Comparison of ENCODE assay signal across 4 cellular contexts in genomic region chr16:10779908-10780307, GRCh38. TPM values are rescaled to one million over a fixed set of nuclear protein-coding genes. Genes with fewer than 3 reads are reported as not detected.
"Had no signal": no experiment of that assay in that cellular context is flagged by ENCODE, and none has a peak within 500 bp of the region (broad histone marks: within the 10 kb centered on the region; RNA-seq: fewer than 3 reads in every experiment).

No MANE protein-coding gene starts in this region.

RNA-seq across cellular contexts. Expression of gene TVP23A, which starts 38.7 kb away (rescaled TPM):
- total RNA-seq: HepG2, HT-29, HT1080, IMR-90 had no signal
- polyA plus RNA-seq: HepG2, IMR-90 had no signal
